11 cellular contexts compared by ENCODE assay signal in genomic region chr6:141260627-141261015, GRCh38.
"Had no signal": no experiment of that assay in that cellular context is flagged by ENCODE, and none has a peak within 500 bp of the region (broad histone marks: within the 10 kb centered on the region; RNA-seq: fewer than 3 reads in every experiment).

No MANE protein-coding gene starts in this region.

- H3K4me1 ChIP-seq: gastrocnemius medialis, SJSA1, transverse colon had no signal

- H3K9me3 ChIP-seq: gastrocnemius medialis, SJSA1, transverse colon had no signal

- H3K4me1 Mint-ChIP-seq: activated CD4-positive, alpha-beta T cell treated with anti-CD3 and anti-CD28 coated beads, Interleukin-2, amount 10 ng/mL, durations not matched to agents 7 days and 5 days; nephron progenitor cell had no signal

- H3K27me3 Mint-ChIP-seq: activated CD4-positive, alpha-beta T cell treated with anti-CD3 and anti-CD28 coated beads, Interleukin-2, amount 10 ng/mL, durations not matched to agents 7 days and 5 days had no signal

- H3K4me3 Mint-ChIP-seq: activated CD4-positive, alpha-beta T cell treated with anti-CD3 and anti-CD28 coated beads, Interleukin-2, amount 10 ng/mL, durations not matched to agents 7 days and 5 days; activated T-helper 1 cell treated with anti-CD3 and anti-CD28 coated beads, Interleukin-12 subunit alpha, Interleukin-12 subunit beta, Interleukin-2, Interleukin-4 antibody, amounts not matched to agents 30 ng/mL and 10 ng/mL and 1 ng/mL, durations not matched to agents 14 hours and 24 hours and 36 hours; endodermal cell; nephron progenitor cell had no signal

- H3K36me3 ChIP-seq: gastrocnemius medialis, SJSA1, transverse colon had no signal

- DNase-seq: activated CD4-positive, alpha-beta T cell treated with anti-CD3 and anti-CD28 coated beads, Interleukin-2, amount 10 ng/mL, durations not matched to agents 7 days and 5 days; activated CD8-positive, alpha-beta memory T cell treated with anti-CD3 and anti-CD28 coated beads for 24 hours; activated naive CD4-positive, alpha-beta T cell treated with Interleukin-2 at 50 U/mL for 16 hours; endodermal cell; gastrocnemius medialis; nephron progenitor cell; stimulated activated CD4-positive, alpha-beta T cell treated with anti-CD3 and anti-CD28 coated beads, Interleukin-2, amount 100 ng/mL, for 48 hours; stimulated activated naive CD4-positive, alpha-beta T cell; transverse colon had no signal

- H3K27ac Mint-ChIP-seq: activated CD4-positive, alpha-beta T cell treated with anti-CD3 and anti-CD28 coated beads, Interleukin-2, amount 10 ng/mL, durations not matched to agents 7 days and 5 days; activated T-helper 1 cell treated with anti-CD3 and anti-CD28 coated beads, Interleukin-12 subunit alpha, Interleukin-12 subunit beta, Interleukin-2, Interleukin-4 antibody, amounts not matched to agents 30 ng/mL and 10 ng/mL and 1 ng/mL, durations not matched to agents 14 hours and 24 hours and 36 hours; endodermal cell; nephron progenitor cell had no signal

- H3K27me3 ChIP-seq: gastrocnemius medialis, SJSA1, transverse colon had no signal

- H3K4me3 ChIP-seq: SJSA1, transverse colon had no signal

- H3K27ac ChIP-seq: gastrocnemius medialis, SJSA1, transverse colon had no signal

- H3K9me3 Mint-ChIP-seq: activated CD4-positive, alpha-beta T cell treated with anti-CD3 and anti-CD28 coated beads, Interleukin-2, amount 10 ng/mL, durations not matched to agents 7 days and 5 days; activated T-helper 1 cell treated with anti-CD3 and anti-CD28 coated beads, Interleukin-12 subunit alpha, Interleukin-12 subunit beta, Interleukin-2, Interleukin-4 antibody, amounts not matched to agents 30 ng/mL and 10 ng/mL and 1 ng/mL, durations not matched to agents 14 hours and 24 hours and 36 hours; endodermal cell; nephron progenitor cell had no signal

- ATAC-seq: gastrocnemius medialis had no signal
